Comparison of ENCODE assay signal across 9 cellular contexts in genomic region chr5:88140396-88140862, GRCh38.
DNase-seq lines count a peak whose midpoint lies in the region; ATAC-seq and TF ChIP-seq lines count a peak whose summit lies in the region.
"Had no signal": no experiment of that assay in that cellular context is flagged by ENCODE, and none has a peak within 500 bp of the region (broad histone marks: within the 10 kb centered on the region; RNA-seq: fewer than 3 reads in every experiment).

No MANE protein-coding gene starts in this region.

- TF ChIP-seq CTCF in CD8-positive, alpha-beta T cell (IDR thresholded peaks at IDR 0.05): no peak
- TF ChIP-seq CTCF in heart right ventricle (IDR thresholded peaks at IDR 0.05): no peak

- peak overlapping the region; percentile 42 for H3K4me3 ChIP-seq in CD8-positive, alpha-beta T cell (ENCODE audit: low read depth, low read length)
- H3K4me3 ChIP-seq in heart right ventricle: peak overlapping the region; percentile 9 to 62 (median 56)

- no peak overlapping the region for H3K27ac ChIP-seq in CD8-positive, alpha-beta T cell (ENCODE audit: low read depth, low read length)
- H3K27ac ChIP-seq in heart right ventricle: peak overlapping the region in 1 of 10 donors; percentile 8

- CTCF ChIA-PET in CD8-positive, alpha-beta T cell (lab: Charles Lee): interaction anchor here (1.5 kb wide), 1 partner anchor 16 kb away, joined by 4 read pairs; no protein-coding TSS in a partner anchor

- 5 to 9% methylated on average over 16 of the region's 16 CpGs for WGBS in heart right ventricle, 2 donors

- no peaks in the 10 kb centered on the region for H3K9me3 ChIP-seq in CD8-positive, alpha-beta T cell (ENCODE audit: low read length)
- H3K9me3 ChIP-seq in heart right ventricle: no peaks in the 10 kb centered on the region

- no peak for ATAC-seq in CD8-positive, alpha-beta T cell
- ATAC-seq in heart right ventricle: no peak
- ATAC-seq in HG03196 (IDR thresholded peaks at IDR 0.05; ENCODE audit: unreplicated experiment): no peak
- ATAC-seq in activated T-helper 17 cell treated with anti-CD3 and anti-CD28 coated beads, Interleukin-2, amount 50 U/mL, for 72 hours (replicated peaks): no peak

- peaks cover 11% of the 10 kb centered on the region for H3K4me1 Mint-ChIP-seq in CD8-positive, alpha-beta T cell (ENCODE audit: low read depth)
- peaks cover 4% of the 10 kb centered on the region for H3K4me1 Mint-ChIP-seq in activated T-helper 17 cell treated with anti-CD3 and anti-CD28 coated beads, Interleukin-2, amount 50 U/mL, for 72 hours

- H3K27ac Mint-ChIP-seq in CD8-positive, alpha-beta T cell: no peak overlapping the region
- H3K27ac Mint-ChIP-seq in activated T-helper 17 cell treated with anti-CD3 and anti-CD28 coated beads, Interleukin-2, amount 50 U/mL, for 72 hours: no peak overlapping the region
- H3K27ac Mint-ChIP-seq: activated naive CD8-positive, alpha-beta T cell had no signal

- POLR2A ChIA-PET in CD8-positive, alpha-beta T cell (lab: Charles Lee): no interaction called here

- in situ Hi-C loops in ACHN (cut with HindIII; ENCODE audit: low pct_ligation_motif_present, low pct_unique_long_range_greater_than_20kb, low sequenced_read_pairs): no loop called here

- DNase-seq in CD8-positive, alpha-beta T cell: no peak
- peak; percentile 9 for DNase-seq in RPMI8226
- DNase-seq in heart right ventricle: no peak
- peak; percentile 82 for DNase-seq in pons (ENCODE audit: low spot score)
- DNase-seq in NCI-H774 (lab: John Stamatoyannopoulos, UW): no peak
- no peak for DNase-seq in ACHN

- H3K27me3 Mint-ChIP-seq in CD8-positive, alpha-beta T cell (ENCODE audit: low read depth): peaks cover 34% of the 10 kb centered on the region
- H3K27me3 Mint-ChIP-seq in activated T-helper 17 cell treated with anti-CD3 and anti-CD28 coated beads, Interleukin-2, amount 50 U/mL, for 72 hours: peaks cover 27% of the 10 kb centered on the region

- H3K36me3 Mint-ChIP-seq in CD8-positive, alpha-beta T cell: no peaks in the 10 kb centered on the region
- no peaks in the 10 kb centered on the region for H3K36me3 Mint-ChIP-seq in activated T-helper 17 cell treated with anti-CD3 and anti-CD28 coated beads, Interleukin-2, amount 50 U/mL, for 72 hours (ENCODE audit: low read depth)
- H3K36me3 Mint-ChIP-seq: activated naive CD8-positive, alpha-beta T cell had no signal

- no peak overlapping the region for H3K4me3 Mint-ChIP-seq in CD8-positive, alpha-beta T cell
- no peak overlapping the region for H3K4me3 Mint-ChIP-seq in activated T-helper 17 cell treated with anti-CD3 and anti-CD28 coated beads, Interleukin-2, amount 50 U/mL, for 72 hours
- H3K4me3 Mint-ChIP-seq: activated naive CD8-positive, alpha-beta T cell had no signal

- intact Hi-C loops in CD8-positive, alpha-beta T cell (cut with DNase I, micrococcal nuclease): loop anchor here (5.0 kb wide), 2 partner anchors 127 to 542 kb away; partner anchors contain the start of gene TMEM161B (in 2 of the 2)
- intact Hi-C loops in heart right ventricle (cut with DNase I): loop anchor here in 8 of 10 donors (2.0 to 10.0 kb wide), 10 partner anchors 124 to 552 kb away; partner anchors contain the start of gene TMEM161B (in 3 of the 8)

- H3K36me3 ChIP-seq in CD8-positive, alpha-beta T cell (ENCODE audit: insufficient read depth, low read length): no peaks in the 10 kb centered on the region
- H3K36me3 ChIP-seq in heart right ventricle: no peaks in the 10 kb centered on the region

- H3K9me3 Mint-ChIP-seq in CD8-positive, alpha-beta T cell: peaks cover 2% of the 10 kb centered on the region
- peaks cover 3% of the 10 kb centered on the region for H3K9me3 Mint-ChIP-seq in activated T-helper 17 cell treated with anti-CD3 and anti-CD28 coated beads, Interleukin-2, amount 50 U/mL, for 72 hours

- H3K4me1 ChIP-seq in CD8-positive, alpha-beta T cell (ENCODE audit: insufficient read depth, low read length): peaks cover 34% of the 10 kb centered on the region
- peaks cover 6 to 48% (median 37%) of the 10 kb centered on the region in 9 donors for H3K4me1 ChIP-seq in heart right ventricle

- peaks cover 43% of the 10 kb centered on the region for H3K27me3 ChIP-seq in CD8-positive, alpha-beta T cell (ENCODE audit: insufficient read depth, low read length)
- H3K27me3 ChIP-seq in heart right ventricle: peaks cover 0 to 81% (median 60%) of the 10 kb centered on the region in 7 donors

Comparison
In these comparisons a context has a peak if more than half of its experiments do, and no peak if none do; other contexts are left out.
1. DNase-seq: peak in RPMI8226 (single experiment) and pons (single experiment); none in CD8-positive, alpha-beta T cell (0 of 7), heart right ventricle (0 of 2), NCI-H774 (single experiment) and ACHN (single experiment).